Comparison of ENCODE assay signal across 8 cellular contexts in the genomic region with DNA sequence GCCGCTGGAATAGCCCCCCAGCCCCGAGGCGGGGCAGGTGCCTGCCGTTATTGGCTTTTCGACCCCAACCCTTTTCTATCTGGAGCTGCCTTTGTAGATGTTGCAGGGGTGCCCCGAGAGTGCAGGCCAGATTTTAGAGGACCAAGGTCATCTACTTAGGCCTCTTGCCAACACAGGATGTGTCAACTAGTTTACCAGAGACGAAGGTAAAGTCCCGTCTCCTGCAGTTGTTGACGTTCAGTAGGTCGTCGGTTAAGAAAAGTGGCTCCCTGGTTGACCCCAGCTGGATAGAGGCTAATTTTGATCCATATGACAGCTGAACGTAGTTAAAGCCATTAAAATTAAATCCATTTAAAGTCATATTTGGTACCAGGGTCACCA. TPM values are rescaled to one million over a fixed set of nuclear protein-coding genes. Genes with fewer than 3 reads are reported as not detected.
DNase-seq lines count a peak whose midpoint lies in the region; ATAC-seq and TF ChIP-seq lines count a peak whose summit lies in the region.

No MANE protein-coding gene starts in this region.

- DNase-seq in activated CD8-positive, alpha-beta memory T cell treated with anti-CD3 and anti-CD28 coated beads, Interleukin-2, amount 10 ng/mL, durations not matched to agents 7 days and 5 days = no peak
- no peak for DNase-seq in activated CD8-positive, alpha-beta memory T cell treated with anti-CD3 and anti-CD28 coated beads, Interleukin-2, amount 50 U/mL, for 48 hours
- DNase-seq in RPMI8226 (peak; percentile 50), epithelial cell of proximal tubule (ENCODE audit: low read depth) (no peak), natural killer cell (no peak), T-helper 9 cell (no peak), SKM-1 (lab: John Stamatoyannopoulos, UW; ENCODE audit: unreplicated experiment) (no peak)

- H3K27me3 Mint-ChIP-seq in activated CD8-positive, alpha-beta memory T cell treated with anti-CD3 and anti-CD28 coated beads, Interleukin-2, amount 10 ng/mL, durations not matched to agents 7 days and 5 days = no peaks in the 10 kb centered on the region
- no peaks in the 10 kb centered on the region for H3K27me3 Mint-ChIP-seq in natural killer cell (ENCODE audit: low read depth in 2 of 2)

- no peaks in the 10 kb centered on the region for H3K9me3 Mint-ChIP-seq in activated CD8-positive, alpha-beta memory T cell treated with anti-CD3 and anti-CD28 coated beads, Interleukin-2, amount 10 ng/mL, durations not matched to agents 7 days and 5 days (ENCODE audit: low read depth)
- H3K9me3 Mint-ChIP-seq in natural killer cell = no peaks in the 10 kb centered on the region

- peak; percentile 1 for ATAC-seq in activated CD8-positive, alpha-beta memory T cell treated with anti-CD3 and anti-CD28 coated beads, Interleukin-2, amount 10 ng/mL, durations not matched to agents 7 days and 5 days
- ATAC-seq in HG02840 (IDR thresholded peaks at IDR 0.05; ENCODE audit: low FRiP score, unreplicated experiment) = peak; percentile 2
- no peak for ATAC-seq in natural killer cell

- no peak for TF ChIP-seq CTCF in epithelial cell of proximal tubule (conservative IDR thresholded peaks at IDR 0.05; ENCODE audit: low read depth, low read length)
- TF ChIP-seq CTCF in natural killer cell (IDR thresholded peaks at IDR 0.05) = no peak

- peak overlapping the region; percentile 90 for H3K4me3 Mint-ChIP-seq in activated CD8-positive, alpha-beta memory T cell treated with anti-CD3 and anti-CD28 coated beads, Interleukin-2, amount 10 ng/mL, durations not matched to agents 7 days and 5 days
- H3K4me3 Mint-ChIP-seq in natural killer cell = peak overlapping the region; percentile 94

- intact Hi-C loops in natural killer cell (cut with micrococcal nuclease) = loop anchor here (10.0 kb wide), 1 partner anchor 485 kb away; the partner anchor contains the start of genes SNRPN and SNURF

- CTCF ChIA-PET in activated CD8-positive, alpha-beta memory T cell treated with anti-CD3 and anti-CD28 coated beads, Interleukin-2, amount 10 ng/mL, durations not matched to agents 7 days and 5 days (lab: Charles Lee) = no interaction called here

- H3K4me1 Mint-ChIP-seq in activated CD8-positive, alpha-beta memory T cell treated with anti-CD3 and anti-CD28 coated beads, Interleukin-2, amount 10 ng/mL, durations not matched to agents 7 days and 5 days = peaks cover 30% of the 10 kb centered on the region
- H3K4me1 Mint-ChIP-seq in natural killer cell = peaks cover 37 to 40% of the 10 kb centered on the region in 2 donors

- H3K4me3 ChIP-seq in epithelial cell of proximal tubule (ENCODE audit: low read depth, low read length) = peak overlapping the region; percentile 94

- peaks cover 22% of the 10 kb centered on the region for H3K36me3 Mint-ChIP-seq in activated CD8-positive, alpha-beta memory T cell treated with anti-CD3 and anti-CD28 coated beads, Interleukin-2, amount 10 ng/mL, durations not matched to agents 7 days and 5 days
- no peaks in the 10 kb centered on the region for H3K36me3 Mint-ChIP-seq in natural killer cell

- H3K27ac Mint-ChIP-seq in activated CD8-positive, alpha-beta memory T cell treated with anti-CD3 and anti-CD28 coated beads, Interleukin-2, amount 10 ng/mL, durations not matched to agents 7 days and 5 days = peak overlapping the region; percentile 93
- H3K27ac Mint-ChIP-seq in natural killer cell = peak overlapping the region; percentile 87 to 88

RNA-seq across cellular contexts. Expression of gene UBE3A, which starts 0.6 kb away (rescaled TPM):
- total RNA-seq in activated CD8-positive, alpha-beta memory T cell treated with anti-CD3 and anti-CD28 coated beads, Interleukin-2, amount 10 ng/mL, durations not matched to agents 7 days and 5 days = 10 to 100 TPM; 81.0 to 89.8 TPM
- total RNA-seq in epithelial cell of proximal tubule (48.8 and 60.8 TPM in 2 replicates), natural killer cell (100 to 1,000 TPM; 119 to 131 (median 122) TPM)

Comparison
In these comparisons a context has a peak if more than half of its experiments do, and no peak if none do; other contexts are left out.
1. ATAC-seq: peak in activated CD8-positive, alpha-beta memory T cell treated with anti-CD3 and anti-CD28 coated beads, Interleukin-2, amount 10 ng/mL, durations not matched to agents 7 days and 5 days (single experiment) and HG02840 (single experiment); none in natural killer cell (0 of 3).